25 cellular contexts compared by ENCODE assay signal in genomic region chr11:66353762-66354161, GRCh38. TPM values are rescaled to one million over a fixed set of nuclear protein-coding genes. Genes with fewer than 3 reads are reported as not detected.
DNase-seq lines count a peak whose midpoint lies in the region; ATAC-seq, FAIRE-seq and TF ChIP-seq lines count a peak whose summit lies in the region.
"Had no signal": no experiment of that assay in that cellular context is flagged by ENCODE, and none has a peak within 500 bp of the region (broad histone marks: within the 10 kb centered on the region; RNA-seq: fewer than 3 reads in every experiment).

No MANE protein-coding gene starts in this region.

- H3K9me1 ChIP-seq in K562 (ENCODE audit: control insufficient read depth, insufficient read depth, low read length), result no peaks in the 10 kb centered on the region

- POLR2A ChIA-PET in K562 (lab: Yijun Ruan, JAX), result no interaction called here

- H3K27me3 ChIP-seq in K562 (ENCODE audit: control insufficient read depth in 2 of 2, insufficient read depth in 2 of 2, low read length in 2 of 2) (no peaks in the 10 kb centered on the region), left lung (no peaks in the 10 kb centered on the region), small intestine (ENCODE audit: control insufficient read depth in 2 of 2, insufficient read depth in 2 of 2, low read length in 2 of 2) (no peaks in the 10 kb centered on the region), aorta (ENCODE audit: control insufficient read depth in 1 of 2, insufficient read depth in 2 of 2, low read length in 1 of 2) (no peaks in the 10 kb centered on the region)
- H3K27me3 ChIP-seq: BLaER1 treated with 17β-estradiol and CSF1 and Interleukin-3, amounts not matched to agents 10 nM and 100 nM had no signal

- WGBS in K562 (ENCODE audit: insufficient coverage, low coverage, missing lambda C conversion rate), result 32% methylated on average over 9 of the region's 9 CpGs
- 61 to 82% (median 73%) methylated on average over 9 of the region's 9 CpGs for WGBS in small intestine, 3 donors
- WGBS in aorta, 2 donors, result 91 to 94% methylated on average over 9 of the region's 9 CpGs

- intact Hi-C loops in K562 (cut with micrococcal nuclease), result no loop called here
- intact Hi-C loops in left lung (cut with DNase I), result no loop called here
- intact Hi-C loops in aorta (cut with DNase I), result no loop called here

- peaks cover 4 to 9% of the 10 kb centered on the region in 2 experiments; a peak in 4 of 5 replicates for H3K4me1 ChIP-seq in K562 (replicated peaks in 1 of 2; ENCODE audit: control insufficient read depth in 2 of 2, insufficient read depth in 2 of 2, low read length in 2 of 2)
- peaks cover 0 to under 1% of the 10 kb centered on the region in 2 donors for H3K4me1 ChIP-seq in left lung
- H3K4me1 ChIP-seq in small intestine (ENCODE audit: control insufficient read depth in 2 of 2, insufficient read depth in 1 of 2, low read depth in 1 of 2, low read length in 1 of 2), result no peaks in the 10 kb centered on the region
- H3K4me1 ChIP-seq in aorta (ENCODE audit: control insufficient read depth in 1 of 2, insufficient read depth in 2 of 2, low read length in 2 of 2), result no peaks in the 10 kb centered on the region

- DNase-seq in K562 (ENCODE audit: extremely low read depth in 1 of 4, low spot score in 3 of 4) (no peak), left lung (no peak), small intestine (peak; percentile 80), aorta (peak; percentile 2 to 9), GDM1 (lab: John Stamatoyannopoulos, UW) (no peak), SK-N-DZ (ENCODE audit: low spot score) (no peak), EL (no peak)
- DNase-seq: DMS 273 treated with DMSO at 0.1 percent for 48 hours, GF-D8, HCEC 1CT, NCI-H1417, NCI-H187, NCI-H2107, NCI-H2227 treated with DMSO at 0.1 percent for 48 hours, NCI-H510A treated with DMSO at 0.1 percent for 48 hours, NCI-H82, PC-3, SIG-M5 had no signal

- no peak for ATAC-seq in K562
- ATAC-seq in left lung, result peak; percentile 72
- ATAC-seq in aorta (ENCODE audit: low FRiP score), result no peak
- ATAC-seq: GM23338, PC-3 had no signal

- no peak overlapping the region for H2AFZ ChIP-seq in K562 (ENCODE audit: low read depth, low read length)
- H2AFZ ChIP-seq: GM23338 had no signal

- H3K79me2 ChIP-seq in K562 (ENCODE audit: control insufficient read depth, insufficient read depth, low read length), result no peaks in the 10 kb centered on the region

- no peak overlapping the region for H3K27ac ChIP-seq in K562 (ENCODE audit: extremely low read depth, low read depth, low read length)
- H3K27ac ChIP-seq in left lung, result peak overlapping the region; percentile 2 to 27
- peak overlapping the region; percentile 22 to 60 for H3K27ac ChIP-seq in small intestine (ENCODE audit: low read depth in 1 of 2, low read length in 1 of 2)
- H3K27ac ChIP-seq in aorta (ENCODE audit: low read depth in 1 of 2, low read length in 2 of 2), result no peak overlapping the region
- H3K27ac ChIP-seq: BLaER1 treated with 17β-estradiol and CSF1 and Interleukin-3, amounts not matched to agents 10 nM and 100 nM; HL-60; RWPE1 had no signal

- CTCF ChIA-PET in K562 (lab: Yijun Ruan, JAX; ENCODE audit: low intra/inter-chr PET ratio), result no interaction called here

- H4K20me1 ChIP-seq in K562 (replicated peaks; ENCODE audit: control insufficient read depth, insufficient read depth, low read length), result no peaks in the 10 kb centered on the region
- H4K20me1 ChIP-seq: BLaER1 treated with 17β-estradiol and CSF1 and Interleukin-3, amounts not matched to agents 10 nM and 100 nM had no signal

- BruUV-seq in K562 (replicated peaks; lab: Mats Ljungman, UMichigan), result no TSS peak

- H3K4me2 ChIP-seq in K562 (ENCODE audit: insufficient read depth, low read length), result no peak overlapping the region
- H3K4me2 ChIP-seq: BLaER1 treated with 17β-estradiol and CSF1 and Interleukin-3, amounts not matched to agents 10 nM and 100 nM; GM23338 had no signal

- no peak for TF ChIP-seq EP300 in K562 (IDR thresholded peaks at IDR 0.05; ENCODE audit: low read length)

- TF ChIP-seq CTCF in K562 (IDR thresholded peaks at IDR 0.05 in 2 of 3, conservative IDR thresholded peaks at IDR 0.05 in 1 of 3; ENCODE audit: insufficient read depth in 2 of 3, low read depth in 1 of 3, low read length in 3 of 3), result no peak
- TF ChIP-seq CTCF in left lung (IDR thresholded peaks at IDR 0.05), result no peak

- no peak for TF ChIP-seq RAD21 in K562 (CRISPR knock-in tag; conservative IDR thresholded peaks at IDR 0.05 in 1 of 2, IDR thresholded peaks at IDR 0.05 in 1 of 2)

- no peak overlapping the region for H3K9ac ChIP-seq in K562 (ENCODE audit: insufficient read depth in 1 of 2, low read depth in 2 of 2, low read length in 2 of 2)
- H3K9ac ChIP-seq: BLaER1 treated with 17β-estradiol and CSF1 and Interleukin-3, amounts not matched to agents 10 nM and 100 nM had no signal

- no peak for FAIRE-seq in K562 (lab: Jason Lieb, UNC)
- no peak for FAIRE-seq in small intestine (lab: Jason Lieb, UNC)
- FAIRE-seq: GM19239 had no signal

- no peak for TF ChIP-seq POLR2A in K562 (conservative IDR thresholded peaks at IDR 0.05)

- H3K36me3 ChIP-seq in K562 (ENCODE audit: control insufficient read depth, insufficient read depth, low read length) (no peaks in the 10 kb centered on the region), left lung (no peaks in the 10 kb centered on the region), small intestine (ENCODE audit: control insufficient read depth in 2 of 2, insufficient read depth in 2 of 2, low read length in 2 of 2) (no peaks in the 10 kb centered on the region), aorta (ENCODE audit: control insufficient read depth in 1 of 2, insufficient read depth in 2 of 2, low read length in 1 of 2) (no peaks in the 10 kb centered on the region)

- H3K9me3 ChIP-seq in K562 (replicated peaks; ENCODE audit: control insufficient read depth, insufficient read depth, low read depth, low read length) (no peaks in the 10 kb centered on the region), left lung (no peaks in the 10 kb centered on the region), small intestine (ENCODE audit: control insufficient read depth, low read depth) (no peaks in the 10 kb centered on the region), aorta (ENCODE audit: control insufficient read depth, low read length) (no peaks in the 10 kb centered on the region)
- H3K9me3 ChIP-seq: BLaER1 treated with 17β-estradiol and CSF1 and Interleukin-3, amounts not matched to agents 10 nM and 100 nM had no signal

- in situ Hi-C loops in K562 (cut with MboI), result no loop called here

- H3K4me3 ChIP-seq in K562, result no peak overlapping the region
- no peak overlapping the region for H3K4me3 ChIP-seq in left lung
- no peak overlapping the region for H3K4me3 ChIP-seq in small intestine (ENCODE audit: low read depth in 1 of 2, low read length in 2 of 2)
- no peak overlapping the region for H3K4me3 ChIP-seq in aorta (ENCODE audit: low read length in 2 of 2)
- H3K4me3 ChIP-seq: BLaER1 treated with 17β-estradiol and CSF1 and Interleukin-3, amounts not matched to agents 10 nM and 100 nM; GM23338 had no signal

RNA-seq across cellular contexts. Expression of gene B4GAT1, which starts 6.3 kb away (rescaled TPM):
- 2.6 and 5.4 TPM in 2 replicates for total RNA-seq in K562 (2011; cell fraction: chromatin; rRNA removed; ENCODE audit: low replicate concordance)
- total RNA-seq in K562 (2011; cell fraction: nucleolus; rRNA removed), result 9.3 and 11.3 TPM in 2 replicates
- total RNA-seq in K562 (2011; cell fraction: nucleoplasm; rRNA removed), result 6.2 and 6.6 TPM in 2 replicates
- total RNA-seq in K562 (2014; rRNA removed) (9.5 and 11.7 TPM in 2 replicates), K562 (2014; rRNA removed; fragmentation: Illumina TruSeq; extraction: Trizol) (3.7 TPM in 2 replicates), K562 (2015; rRNA removed; fragmentation: Illumina TruSeq; extraction: Trizol) (6.6 and 7.4 TPM in 2 replicates), K562 (2021) (8.6 and 8.7 TPM in 2 replicates), left lung (10 to 100 TPM; 22.9 to 29.7 TPM), aorta (10 to 100 TPM; 11.8 to 18.8 TPM)
- polyA plus RNA-seq in K562 (2011; rRNA removed) (3.4 and 4.6 TPM in 2 replicates), K562 (2014; fragmentation: Illumina TruSeq; extraction: Trizol) (3.8 and 5.6 TPM in 2 replicates), K562 (2014; fragmentation: Nextera tagmentation; extraction: Ambion mirVana) (1 to 10 TPM in 1 of 2 experiments, under 1 TPM in 1; 0.86 to 1.2 TPM), K562 (2014; rRNA removed) (5.7 and 6.8 TPM in 2 replicates), small intestine (10 to 100 TPM; 12.2 to 25.0 (median 16.5) TPM), aorta (10 to 100 TPM in 1 of 2 donors, 1 to 10 TPM in 1; 7.0 to 18.3 TPM)
- 4.2 and 7.4 TPM in 2 replicates for polyA plus RNA-seq in K562 (2011; cell fraction: cytosol; rRNA removed)
- polyA plus RNA-seq in K562 (2011; cell fraction: nucleus; rRNA removed), result 3.3 and 3.4 TPM in 2 replicates
- 11.4 and 15.9 TPM in 2 replicates for polyA plus RNA-seq in K562 (2012)
- 2.1 and 3.4 TPM in 2 replicates for polyA minus RNA-seq in K562 (2011; rRNA and poly(A)+ RNA removed)
- polyA minus RNA-seq in K562 (2011; cell fraction: cytosol; rRNA and poly(A)+ RNA removed), result 3.1 and 4.9 TPM in 2 replicates
- polyA minus RNA-seq in K562 (2011; cell fraction: nucleus; rRNA and poly(A)+ RNA removed), result 1.5 and 2.1 TPM in 2 replicates
- polyA plus RNA-seq in SK-N-DZ (2014; cell fraction: cytosol; rRNA removed), result 67.1 and 84.2 TPM in 2 replicates
- 30.3 and 33.2 TPM in 2 replicates for polyA plus RNA-seq in SK-N-DZ (2014; cell fraction: nucleus; rRNA removed)

RNA-seq across cellular contexts. Expression of gene BRMS1, which starts 8.9 kb away (rescaled TPM):
- total RNA-seq in K562 (2011; cell fraction: chromatin; rRNA removed; ENCODE audit: low replicate concordance), result 15.8 and 32.2 TPM in 2 replicates
- 24.8 and 25.1 TPM in 2 replicates for total RNA-seq in K562 (2011; cell fraction: nucleolus; rRNA removed)
- total RNA-seq in K562 (2011; cell fraction: nucleoplasm; rRNA removed), result 14.6 and 20.0 TPM in 2 replicates
- total RNA-seq in K562 (2014; rRNA removed) (76.9 and 78.8 TPM in 2 replicates), K562 (2014; rRNA removed; fragmentation: Illumina TruSeq; extraction: Trizol) (23.2 and 31.8 TPM in 2 replicates), K562 (2015; rRNA removed; fragmentation: Illumina TruSeq; extraction: Trizol) (59.9 and 65.3 TPM in 2 replicates), K562 (2021) (47.4 and 47.6 TPM in 2 replicates), left lung (10 to 100 TPM; 28.7 to 34.3 TPM), aorta (10 to 100 TPM; 21.5 to 22.4 TPM)
- polyA plus RNA-seq in K562 (2011; rRNA removed) (29.3 and 33.4 TPM in 2 replicates), K562 (2014; fragmentation: Illumina TruSeq; extraction: Trizol) (33.3 and 44.6 TPM in 2 replicates), K562 (2014; fragmentation: Nextera tagmentation; extraction: Ambion mirVana) (1 to 10 TPM; 2.2 to 4.5 TPM), K562 (2014; rRNA removed) (65.5 and 67.8 TPM in 2 replicates), small intestine (10 to 100 TPM; 72.2 to 77.5 (median 73.2) TPM), aorta (10 to 100 TPM; 24.4 to 55.2 TPM)
- polyA plus RNA-seq in K562 (2011; cell fraction: cytosol; rRNA removed), result 31.7 and 54.1 TPM in 2 replicates
- polyA plus RNA-seq in K562 (2011; cell fraction: nucleus; rRNA removed), result 33.9 and 46.0 TPM in 2 replicates
- 41.0 and 43.8 TPM in 2 replicates for polyA plus RNA-seq in K562 (2012)
- 10.6 and 12.7 TPM in 2 replicates for polyA minus RNA-seq in K562 (2011; rRNA and poly(A)+ RNA removed)
- 6.5 and 12.8 TPM in 2 replicates for polyA minus RNA-seq in K562 (2011; cell fraction: cytosol; rRNA and poly(A)+ RNA removed)
- 7.0 and 10.6 TPM in 2 replicates for polyA minus RNA-seq in K562 (2011; cell fraction: nucleus; rRNA and poly(A)+ RNA removed)
- 90.6 and 91.7 TPM in 2 replicates for polyA plus RNA-seq in SK-N-DZ (2014; cell fraction: cytosol; rRNA removed)
- polyA plus RNA-seq in SK-N-DZ (2014; cell fraction: nucleus; rRNA removed), result 69.4 and 98.9 TPM in 2 replicates

RNA-seq across cellular contexts. Expression of gene RIN1, which starts 17.5 kb away (rescaled TPM):
- total RNA-seq in K562 (2011; cell fraction: chromatin; rRNA removed; ENCODE audit: low replicate concordance), result 0.74 and 1.8 TPM in 2 replicates
- total RNA-seq in K562 (2011; cell fraction: nucleolus; rRNA removed), result 0.79 and 1.2 TPM in 2 replicates
- total RNA-seq in K562 (2011; cell fraction: nucleoplasm; rRNA removed), result 1.1 and 1.2 TPM in 2 replicates
- total RNA-seq in K562 (2014; rRNA removed) (0.73 and 0.90 TPM in 2 replicates), K562 (2014; rRNA removed; fragmentation: Illumina TruSeq; extraction: Trizol) (0.25 TPM in 1 of 2 replicates, not detected in the other), K562 (2015; rRNA removed; fragmentation: Illumina TruSeq; extraction: Trizol) (0.34 and 0.47 TPM in 2 replicates), K562 (2021) (0.40 and 1.2 TPM in 2 replicates), left lung (10 to 100 TPM in 1 of 2 donors, 1 to 10 TPM in 1; 7.1 to 10.2 TPM), aorta (1 to 10 TPM; 8.3 to 9.1 TPM)
- polyA plus RNA-seq in K562 (2011; rRNA removed) (0.20 and 0.35 TPM in 2 replicates), K562 (2014; fragmentation: Illumina TruSeq; extraction: Trizol) (0.36 and 0.43 TPM in 2 replicates), K562 (2014; fragmentation: Nextera tagmentation; extraction: Ambion mirVana) (under 1 TPM in 1 of 2 experiments, not detected in 1; 0.01 TPM), K562 (2014; rRNA removed) (0.26 and 0.48 TPM in 2 replicates), small intestine (1 to 10 TPM; 5.8 to 9.6 (median 7.3) TPM), aorta (10 to 100 TPM in 1 of 2 donors, 1 to 10 TPM in 1; 1.8 to 13.3 TPM)
- polyA plus RNA-seq in K562 (2011; cell fraction: cytosol; rRNA removed), result 0.21 and 1.2 TPM in 2 replicates
- 2.0 and 3.7 TPM in 2 replicates for polyA plus RNA-seq in K562 (2011; cell fraction: nucleus; rRNA removed)
- 0.76 and 1.3 TPM in 2 replicates for polyA plus RNA-seq in K562 (2012)
- 0.15 TPM in 1 of 2 replicates, not detected in the other for polyA minus RNA-seq in K562 (2011; rRNA and poly(A)+ RNA removed)
- polyA minus RNA-seq in K562 (2011; cell fraction: cytosol; rRNA and poly(A)+ RNA removed), result 0.29 and 1.3 TPM in 2 replicates
- 0.67 and 1.2 TPM in 2 replicates for polyA minus RNA-seq in K562 (2011; cell fraction: nucleus; rRNA and poly(A)+ RNA removed)
- 3.2 and 3.8 TPM in 2 replicates for polyA plus RNA-seq in SK-N-DZ (2014; cell fraction: cytosol; rRNA removed)
- 5.6 and 15.1 TPM in 2 replicates for polyA plus RNA-seq in SK-N-DZ (2014; cell fraction: nucleus; rRNA removed)

RNA-seq across cellular contexts. Expression of gene SLC29A2, which starts 17.8 kb away (rescaled TPM):
- total RNA-seq in K562 (2011; cell fraction: chromatin; rRNA removed; ENCODE audit: low replicate concordance), result 80.0 and 218 TPM in 2 replicates
- total RNA-seq in K562 (2011; cell fraction: nucleolus; rRNA removed), result 123 and 132 TPM in 2 replicates
- total RNA-seq in K562 (2011; cell fraction: nucleoplasm; rRNA removed), result 120 and 128 TPM in 2 replicates
- total RNA-seq in K562 (2014; rRNA removed) (13.3 and 22.5 TPM in 2 replicates), K562 (2014; rRNA removed; fragmentation: Illumina TruSeq; extraction: Trizol) (6.2 and 8.8 TPM in 2 replicates), K562 (2015; rRNA removed; fragmentation: Illumina TruSeq; extraction: Trizol) (14.2 and 16.1 TPM in 2 replicates), K562 (2021) (48.6 and 50.5 TPM in 2 replicates), left lung (10 to 100 TPM; 16.2 to 22.8 TPM), aorta (1 to 10 TPM; 1.9 to 3.3 TPM)
- polyA plus RNA-seq in K562 (2011; rRNA removed) (22.0 and 35.8 TPM in 2 replicates), K562 (2014; fragmentation: Illumina TruSeq; extraction: Trizol) (43.1 and 47.4 TPM in 2 replicates), K562 (2014; fragmentation: Nextera tagmentation; extraction: Ambion mirVana) (1 to 10 TPM; 2.4 to 2.5 TPM), K562 (2014; rRNA removed) (39.3 and 48.7 TPM in 2 replicates), small intestine (10 to 100 TPM in 1 of 3 donors, 1 to 10 TPM in 1, under 1 TPM in 1; 0.89 to 16.2 (median 1.1) TPM), aorta (1 to 10 TPM in 1 of 2 donors, under 1 TPM in 1; 0.38 to 3.9 TPM)
- polyA plus RNA-seq in K562 (2011; cell fraction: cytosol; rRNA removed), result 24.0 and 39.3 TPM in 2 replicates
- 152 and 232 TPM in 2 replicates for polyA plus RNA-seq in K562 (2011; cell fraction: nucleus; rRNA removed)
- 32.6 and 39.1 TPM in 2 replicates for polyA plus RNA-seq in K562 (2012)
- polyA minus RNA-seq in K562 (2011; rRNA and poly(A)+ RNA removed), result 7.0 and 7.7 TPM in 2 replicates
- 19.7 and 20.7 TPM in 2 replicates for polyA minus RNA-seq in K562 (2011; cell fraction: cytosol; rRNA and poly(A)+ RNA removed)
- 19.7 and 19.9 TPM in 2 replicates for polyA minus RNA-seq in K562 (2011; cell fraction: nucleus; rRNA and poly(A)+ RNA removed)
- polyA plus RNA-seq in SK-N-DZ (2014; cell fraction: cytosol; rRNA removed), result 14.6 and 20.2 TPM in 2 replicates
- polyA plus RNA-seq in SK-N-DZ (2014; cell fraction: nucleus; rRNA removed), result 46.1 and 62.7 TPM in 2 replicates

RNA-seq across cellular contexts. Expression of gene CD248, which starts 36.9 kb away (rescaled TPM):
- total RNA-seq in K562 (2011; cell fraction: chromatin; rRNA removed; ENCODE audit: low replicate concordance), result not detected in 2 replicates
- not detected in 2 replicates for total RNA-seq in K562 (2011; cell fraction: nucleolus; rRNA removed)
- total RNA-seq in K562 (2011; cell fraction: nucleoplasm; rRNA removed), result not detected in 2 replicates
- total RNA-seq in K562 (2014; rRNA removed) (not detected in 2 replicates), K562 (2014; rRNA removed; fragmentation: Illumina TruSeq; extraction: Trizol) (not detected in 2 replicates), K562 (2015; rRNA removed; fragmentation: Illumina TruSeq; extraction: Trizol) (not detected in 2 replicates), K562 (2021) (0.09 and 0.20 TPM in 2 replicates), left lung (10 to 100 TPM; 69.8 to 74.3 TPM), aorta (100 to 1,000 TPM in 1 of 2 donors, 10 to 100 TPM in 1; 38.6 to 118 TPM)
- polyA plus RNA-seq in K562 (2011; rRNA removed) (not detected in 2 replicates), K562 (2014; fragmentation: Illumina TruSeq; extraction: Trizol) (not detected in 2 replicates), K562 (2014; fragmentation: Nextera tagmentation; extraction: Ambion mirVana) (not detected), K562 (2014; rRNA removed) (not detected in 2 replicates), small intestine (10 to 100 TPM in 1 of 3 donors, 1 to 10 TPM in 1, not detected in 1; 1.6 to 35.7 TPM), aorta (1 to 10 TPM; 3.1 to 7.2 TPM)
- polyA plus RNA-seq in K562 (2011; cell fraction: cytosol; rRNA removed), result not detected in 2 replicates
- polyA plus RNA-seq in K562 (2011; cell fraction: nucleus; rRNA removed), result not detected in 2 replicates
- 0.04 TPM in 1 of 2 replicates, not detected in the other for polyA plus RNA-seq in K562 (2012)
- not detected in 2 replicates for polyA minus RNA-seq in K562 (2011; rRNA and poly(A)+ RNA removed)
- polyA minus RNA-seq in K562 (2011; cell fraction: cytosol; rRNA and poly(A)+ RNA removed), result not detected in 2 replicates
- polyA minus RNA-seq in K562 (2011; cell fraction: nucleus; rRNA and poly(A)+ RNA removed), result not detected in 2 replicates
- polyA plus RNA-seq in SK-N-DZ (2014; cell fraction: cytosol; rRNA removed), result 10.9 and 12.6 TPM in 2 replicates
- 4.7 and 5.3 TPM in 2 replicates for polyA plus RNA-seq in SK-N-DZ (2014; cell fraction: nucleus; rRNA removed)
- total RNA-seq: HT1080, M059J, PC-3 had no signal

Comparison
In these comparisons a context has a peak if more than half of its experiments do, and no peak if none do; other contexts are left out.
1. DNase-seq: peak in small intestine (single experiment) and aorta (2 of 2); none in K562 (0 of 4), left lung (0 of 2), GDM1 (single experiment), SK-N-DZ (single experiment) and EL (single experiment).
2. H3K27ac ChIP-seq: peak in left lung (2 of 2) and small intestine (2 of 2); none in K562 (single experiment) and aorta (0 of 2).